7 cellular contexts compared by ENCODE assay signal in genomic region chr14:55354500-55354899, GRCh38. TPM values are rescaled to one million over a fixed set of nuclear protein-coding genes. Genes with fewer than 3 reads are reported as not detected.
DNase-seq lines count a peak whose midpoint lies in the region; ATAC-seq and TF ChIP-seq lines count a peak whose summit lies in the region.

No MANE protein-coding gene starts in this region.

- TF ChIP-seq POLR2A in testis (IDR thresholded peaks at IDR 0.05): no peak

- peak overlapping the region in 1 of 2 donors; percentile 15 for H3K9ac ChIP-seq in mucosa of rectum (ENCODE audit: low read depth in 1 of 2, low read length in 2 of 2)

- DNase-seq in GM12865 (ENCODE audit: low read depth) (peak; percentile 68), NCI-H510A (lab: John Stamatoyannopoulos, UW) (peak; percentile 57), epithelial cell of proximal tubule (ENCODE audit: low read depth) (no peak), testis (peak; percentile 73)
- peak; percentile 74 for DNase-seq in activated CD8-positive, alpha-beta memory T cell treated with anti-CD3 and anti-CD28 coated beads for 24 hours

- no peaks in the 10 kb centered on the region for H3K27me3 ChIP-seq in mucosa of rectum (ENCODE audit: control insufficient read depth in 2 of 2, insufficient read depth in 2 of 2, low read length in 2 of 2)
- no peaks in the 10 kb centered on the region for H3K27me3 ChIP-seq in testis

- intact Hi-C loops in testis (cut with DNase I; ENCODE audit: low total_unique reads): no loop called here

- TF ChIP-seq CTCF in GM12865 (IDR thresholded peaks at IDR 0.05; ENCODE audit: insufficient read depth, low read depth, low read length, missing control alignments) (peak; percentile 70), epithelial cell of proximal tubule (conservative IDR thresholded peaks at IDR 0.05; ENCODE audit: low read depth, low read length) (peak; percentile 86), testis (IDR thresholded peaks at IDR 0.05) (peak; percentile 36 to 57 (median 45))

- H3K4me1 ChIP-seq in mucosa of rectum (ENCODE audit: control insufficient read depth in 2 of 2, insufficient read depth in 2 of 2, low read length in 2 of 2) (peaks cover 0 to 24% of the 10 kb centered on the region in 2 donors), testis (no peaks in the 10 kb centered on the region)

- H3K27ac ChIP-seq in mucosa of rectum (ENCODE audit: low read depth in 2 of 2, low read length in 2 of 2) (peak overlapping the region; percentile 38 to 49), testis (no peak overlapping the region)

- peaks cover 32 to 40% of the 10 kb centered on the region in 2 donors for H3K36me3 ChIP-seq in mucosa of rectum (ENCODE audit: control insufficient read depth in 2 of 2, insufficient read depth in 2 of 2, low read length in 2 of 2)
- no peaks in the 10 kb centered on the region for H3K36me3 ChIP-seq in testis (ENCODE audit: low read depth, missing control alignments)

- 60 to 72% methylated on average over 4 to 5 of the region's 5 CpGs for WGBS in testis, 2 donors

- H3K9me3 ChIP-seq in mucosa of rectum (ENCODE audit: control insufficient read depth in 2 of 2, low read length in 2 of 2) (no peaks in the 10 kb centered on the region), testis (no peaks in the 10 kb centered on the region)

- ATAC-seq in HG03095 (IDR thresholded peaks at IDR 0.05; ENCODE audit: unreplicated experiment): peak; percentile 66

- H3K4me3 ChIP-seq in GM12865 (ENCODE audit: low read depth, low read length) (no peak overlapping the region), epithelial cell of proximal tubule (ENCODE audit: low read depth, low read length) (no peak overlapping the region), mucosa of rectum (ENCODE audit: low read length in 2 of 2) (no peak overlapping the region), testis (no peak overlapping the region)

RNA-seq across cellular contexts. Expression of gene ATG14, which starts 57.1 kb away (rescaled TPM):
- 5.0 and 5.1 TPM in 2 replicates for total RNA-seq in epithelial cell of proximal tubule
- total RNA-seq in testis: 10 to 100 TPM; 23.5 to 28.4 TPM
- polyA plus RNA-seq in testis (ENCODE audit: insufficient read depth, low read depth, low replicate concordance): 18.0 TPM

Comparison
In these comparisons a context has a peak if more than half of its experiments do, and no peak if none do; other contexts are left out.
1. H3K27ac ChIP-seq: peak in mucosa of rectum (2 of 2); none in testis (0 of 2).
2. Peak in every context shown above with its lines, with median percentiles within 50 percentile points of each other: CTCF ChIP-seq.